1 cellular context compared by ENCODE assay signal in the genomic region with DNA sequence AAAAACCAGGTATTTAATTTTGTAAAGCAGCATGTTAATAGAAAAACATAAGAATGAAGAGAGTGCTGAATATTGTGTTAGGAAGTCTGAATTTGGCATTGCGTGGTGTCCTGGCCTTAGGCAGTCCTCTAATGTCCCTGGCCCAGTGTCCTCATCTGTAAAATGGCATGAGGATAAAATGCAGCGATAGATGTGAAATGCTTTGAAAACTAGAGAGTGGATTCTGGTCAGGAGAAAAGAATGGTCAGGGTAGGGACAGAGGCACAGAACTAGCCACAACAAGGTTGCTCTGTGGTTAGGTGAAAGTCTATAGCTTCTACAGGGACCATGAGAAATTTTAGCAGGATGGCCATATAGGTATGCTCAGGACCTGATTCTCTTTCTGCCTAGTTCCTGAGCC.
TF ChIP-seq lines count a peak whose summit lies in the region.

No MANE protein-coding gene starts in this region.

TF ChIP-seq in SK-N-SH treated with all-trans-retinoic acid at 6 μM for 48 hours, 23 proteins besides CTCF, POLR2A, EP300 and RAD21:
- TF ChIP-seq ZNF70 (CRISPR knock-in tag; IDR thresholded peaks at IDR 0.05) (no peak), ZFP30 (CRISPR knock-in tag; IDR thresholded peaks at IDR 0.05) (no peak), ZNF565 (CRISPR knock-in tag; conservative IDR thresholded peaks at IDR 0.05; ENCODE audit: low read depth) (no peak), OSR1 (CRISPR knock-in tag; IDR thresholded peaks at IDR 0.05) (no peak), PPARA (CRISPR knock-in tag; IDR thresholded peaks at IDR 0.05; ENCODE audit: borderline replicate concordance) (no peak), ZFP3 (CRISPR knock-in tag; IDR thresholded peaks at IDR 0.05) (no peak)
- TF ChIP-seq, protein P1, sequence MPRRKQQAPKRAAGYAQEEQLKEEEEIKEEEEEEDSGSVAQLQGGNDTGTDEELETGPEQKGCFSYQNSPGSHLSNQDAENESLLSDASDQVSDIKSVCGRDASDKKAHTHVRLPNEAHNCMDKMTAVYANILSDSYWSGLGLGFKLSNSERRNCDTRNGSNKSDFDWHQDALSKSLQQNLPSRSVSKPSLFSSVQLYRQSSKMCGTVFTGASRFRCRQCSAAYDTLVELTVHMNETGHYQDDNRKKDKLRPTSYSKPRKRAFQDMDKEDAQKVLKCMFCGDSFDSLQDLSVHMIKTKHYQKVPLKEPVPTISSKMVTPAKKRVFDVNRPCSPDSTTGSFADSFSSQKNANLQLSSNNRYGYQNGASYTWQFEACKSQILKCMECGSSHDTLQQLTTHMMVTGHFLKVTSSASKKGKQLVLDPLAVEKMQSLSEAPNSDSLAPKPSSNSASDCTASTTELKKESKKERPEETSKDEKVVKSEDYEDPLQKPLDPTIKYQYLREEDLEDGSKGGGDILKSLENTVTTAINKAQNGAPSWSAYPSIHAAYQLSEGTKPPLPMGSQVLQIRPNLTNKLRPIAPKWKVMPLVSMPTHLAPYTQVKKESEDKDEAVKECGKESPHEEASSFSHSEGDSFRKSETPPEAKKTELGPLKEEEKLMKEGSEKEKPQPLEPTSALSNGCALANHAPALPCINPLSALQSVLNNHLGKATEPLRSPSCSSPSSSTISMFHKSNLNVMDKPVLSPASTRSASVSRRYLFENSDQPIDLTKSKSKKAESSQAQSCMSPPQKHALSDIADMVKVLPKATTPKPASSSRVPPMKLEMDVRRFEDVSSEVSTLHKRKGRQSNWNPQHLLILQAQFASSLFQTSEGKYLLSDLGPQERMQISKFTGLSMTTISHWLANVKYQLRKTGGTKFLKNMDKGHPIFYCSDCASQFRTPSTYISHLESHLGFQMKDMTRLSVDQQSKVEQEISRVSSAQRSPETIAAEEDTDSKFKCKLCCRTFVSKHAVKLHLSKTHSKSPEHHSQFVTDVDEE (CRISPR knock-in tag; IDR thresholded peaks at IDR 0.05) = no peak
- TF ChIP-seq, protein P2, sequence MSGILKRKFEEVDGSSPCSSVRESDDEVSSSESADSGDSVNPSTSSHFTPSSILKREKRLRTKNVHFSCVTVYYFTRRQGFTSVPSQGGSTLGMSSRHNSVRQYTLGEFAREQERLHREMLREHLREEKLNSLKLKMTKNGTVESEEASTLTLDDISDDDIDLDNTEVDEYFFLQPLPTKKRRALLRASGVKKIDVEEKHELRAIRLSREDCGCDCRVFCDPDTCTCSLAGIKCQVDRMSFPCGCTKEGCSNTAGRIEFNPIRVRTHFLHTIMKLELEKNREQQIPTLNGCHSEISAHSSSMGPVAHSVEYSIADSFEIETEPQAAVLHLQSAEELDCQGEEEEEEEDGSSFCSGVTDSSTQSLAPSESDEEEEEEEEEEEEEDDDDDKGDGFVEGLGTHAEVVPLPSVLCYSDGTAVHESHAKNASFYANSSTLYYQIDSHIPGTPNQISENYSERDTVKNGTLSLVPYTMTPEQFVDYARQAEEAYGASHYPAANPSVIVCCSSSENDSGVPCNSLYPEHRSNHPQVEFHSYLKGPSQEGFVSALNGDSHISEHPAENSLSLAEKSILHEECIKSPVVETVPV (CRISPR knock-in tag; IDR thresholded peaks at IDR 0.05) = no peak
